16 cellular contexts compared by ENCODE assay signal in the genomic region with DNA sequence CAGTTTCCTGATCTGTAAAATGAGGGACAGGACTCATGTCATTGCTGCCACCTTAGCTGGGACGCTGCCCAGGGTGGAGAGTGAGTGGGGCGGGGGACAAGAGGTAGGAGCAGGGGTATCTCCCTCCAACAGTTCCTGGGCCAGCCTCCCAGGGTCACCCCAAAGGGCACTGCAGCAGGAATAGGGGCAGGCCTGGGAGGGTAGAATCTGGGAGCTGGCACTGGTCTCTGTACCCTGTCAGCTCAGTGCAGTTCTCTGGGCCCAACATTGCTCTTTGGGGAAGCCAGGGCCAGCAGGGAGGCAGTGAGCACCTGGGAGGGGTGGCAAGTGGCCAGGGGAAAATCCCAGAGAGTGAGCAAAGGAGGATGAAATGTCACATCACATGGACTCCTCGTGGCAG.
"Had no signal": no experiment of that assay in that cellular context is flagged by ENCODE, and none has a peak within 500 bp of the region (broad histone marks: within the 10 kb centered on the region; RNA-seq: fewer than 3 reads in every experiment).

No MANE protein-coding gene starts in this region.

- H3K4me1 Mint-ChIP-seq: activated CD4-positive, alpha-beta memory T cell treated with anti-CD3 and anti-CD28 coated beads, Interleukin-2, amount 10 ng/mL, durations not matched to agents 7 days and 5 days; activated naive CD4-positive, alpha-beta T cell treated with anti-CD3 and anti-CD28 coated beads, Interleukin-2, amount 10 ng/mL, durations not matched to agents 7 days and 5 days; naive thymus-derived CD4-positive, alpha-beta T cell had no signal

- H3K9me3 Mint-ChIP-seq: activated CD4-positive, alpha-beta memory T cell treated with anti-CD3 and anti-CD28 coated beads, Interleukin-2, amount 10 ng/mL, durations not matched to agents 7 days and 5 days; activated naive CD4-positive, alpha-beta T cell treated with anti-CD3 and anti-CD28 coated beads, Interleukin-2, amount 10 ng/mL, durations not matched to agents 7 days and 5 days; stimulated activated naive CD8-positive, alpha-beta T cell treated with anti-CD3 and anti-CD28 coated beads, Interleukin-15, Interleukin-2, amounts not matched to agents 100 ng/mL and 50 ng/mL, for 24 hours had no signal

- DNase-seq: activated CD4-positive, alpha-beta memory T cell treated with anti-CD3 and anti-CD28 coated beads, Interleukin-2, amount 10 ng/mL, durations not matched to agents 7 days and 5 days; activated naive CD4-positive, alpha-beta T cell treated with anti-CD3 and anti-CD28 coated beads, Interleukin-2, amount 10 ng/mL, durations not matched to agents 7 days and 5 days; caudate nucleus; effector CD8-positive, alpha-beta T cell; gastrocnemius medialis; naive thymus-derived CD4-positive, alpha-beta T cell; nucleus accumbens; psoas muscle; stimulated activated CD4-positive, alpha-beta T cell treated with anti-CD3 and anti-CD28 coated beads, Interleukin-12 subunit alpha, Interleukin-12 subunit beta, amount 100 ng/mL, for 4 hours; stimulated activated CD4-positive, alpha-beta T cell treated with anti-CD3 and anti-CD28 coated beads, Interleukin-4, amount 100 ng/mL, for 1 hour; T-helper 9 cell had no signal

- H3K4me1 ChIP-seq: gastrocnemius medialis, psoas muscle, right lobe of liver had no signal

- H3K4me3 ChIP-seq: adrenal gland, coronary artery, gastrocnemius medialis, psoas muscle, right lobe of liver, thoracic aorta had no signal

- H3K27ac ChIP-seq: adrenal gland, coronary artery, gastrocnemius medialis, psoas muscle, right lobe of liver, thoracic aorta had no signal

- H3K36me3 ChIP-seq: adrenal gland, gastrocnemius medialis, right lobe of liver, thoracic aorta had no signal

- H3K27me3 ChIP-seq: adrenal gland, right lobe of liver had no signal

- H3K27ac Mint-ChIP-seq: activated CD4-positive, alpha-beta memory T cell treated with anti-CD3 and anti-CD28 coated beads, Interleukin-2, amount 10 ng/mL, durations not matched to agents 7 days and 5 days; activated naive CD4-positive, alpha-beta T cell treated with anti-CD3 and anti-CD28 coated beads, Interleukin-2, amount 10 ng/mL, durations not matched to agents 7 days and 5 days; naive thymus-derived CD4-positive, alpha-beta T cell; stimulated activated naive CD8-positive, alpha-beta T cell treated with anti-CD3 and anti-CD28 coated beads, Interleukin-15, Interleukin-2, amounts not matched to agents 100 ng/mL and 50 ng/mL, for 24 hours had no signal

- ATAC-seq: gastrocnemius medialis; naive thymus-derived CD4-positive, alpha-beta T cell; psoas muscle had no signal

- H3K36me3 Mint-ChIP-seq: activated naive CD4-positive, alpha-beta T cell treated with anti-CD3 and anti-CD28 coated beads, Interleukin-2, amount 10 ng/mL, durations not matched to agents 7 days and 5 days; naive thymus-derived CD4-positive, alpha-beta T cell had no signal

- H3K9me3 ChIP-seq: adrenal gland, gastrocnemius medialis, psoas muscle, right lobe of liver, thoracic aorta had no signal

- H3K4me3 Mint-ChIP-seq: activated CD4-positive, alpha-beta memory T cell treated with anti-CD3 and anti-CD28 coated beads, Interleukin-2, amount 10 ng/mL, durations not matched to agents 7 days and 5 days; activated naive CD4-positive, alpha-beta T cell treated with anti-CD3 and anti-CD28 coated beads, Interleukin-2, amount 10 ng/mL, durations not matched to agents 7 days and 5 days; naive thymus-derived CD4-positive, alpha-beta T cell; stimulated activated naive CD8-positive, alpha-beta T cell treated with anti-CD3 and anti-CD28 coated beads, Interleukin-15, Interleukin-2, amounts not matched to agents 100 ng/mL and 50 ng/mL, for 24 hours had no signal
